In the genomic region with DNA sequence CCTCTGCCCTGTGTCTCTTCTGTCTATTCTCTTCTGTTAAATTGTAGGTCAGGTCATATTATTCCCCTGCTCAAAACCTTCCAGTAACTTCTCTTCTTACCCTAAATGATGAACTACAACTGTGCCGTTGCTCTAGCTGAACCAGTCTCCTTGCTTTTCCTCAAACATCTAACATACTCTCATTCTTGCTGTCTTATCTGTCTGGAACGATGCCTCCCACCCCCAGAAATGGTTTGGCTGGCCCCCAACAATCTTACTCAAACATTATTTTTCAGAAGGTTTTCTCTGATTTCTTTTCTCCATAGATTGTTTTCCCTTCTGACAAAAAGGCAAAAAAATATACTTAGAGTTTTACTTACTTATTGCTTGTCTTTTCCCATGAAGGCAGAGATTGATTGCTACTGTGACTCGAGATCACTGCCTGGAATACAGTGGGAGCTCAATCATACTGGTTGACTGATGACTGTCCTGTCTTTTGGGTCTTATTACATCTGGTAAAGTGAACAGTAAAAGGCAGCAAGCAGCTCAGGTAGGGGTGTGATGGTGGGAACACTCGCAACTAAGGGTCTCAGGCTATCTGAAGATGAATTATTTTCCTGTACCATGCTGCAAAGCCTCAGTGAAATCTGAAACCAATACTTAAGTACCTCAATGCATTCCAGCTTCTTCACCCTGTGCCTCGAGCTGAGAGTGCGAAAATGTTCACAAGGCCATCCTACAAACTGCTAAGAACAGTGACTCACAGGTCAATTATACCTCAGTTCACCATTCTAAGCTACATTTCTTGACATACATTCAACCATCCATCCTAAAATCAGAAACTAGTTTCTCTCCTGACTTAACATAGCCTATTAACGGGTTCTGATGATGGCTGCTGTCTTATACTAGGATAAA, we compare ENCODE assay signal across 15 cellular contexts.
DNase-seq lines count a peak whose midpoint lies in the region; ATAC-seq, FAIRE-seq and TF ChIP-seq lines count a peak whose summit lies in the region.
"Had no signal": no experiment of that assay in that cellular context is flagged by ENCODE, and none has a peak within 500 bp of the region (broad histone marks: within the 10 kb centered on the region; RNA-seq: fewer than 3 reads in every experiment).

No MANE protein-coding gene starts in this region.

- no peak overlapping the region for H4K5ac ChIP-seq in H1 (ENCODE audit: insufficient read length, low read depth, low read length)

- H3K23me2 ChIP-seq in H1 (ENCODE audit: low read depth, low read length) = no peaks in the 10 kb centered on the region

- H2AFZ ChIP-seq in H1 (ENCODE audit: low read length) = no peak overlapping the region

- no peaks in the 10 kb centered on the region for H3K27me3 ChIP-seq in H1 (replicated peaks in 1 of 4; ENCODE audit: control insufficient read depth in 3 of 4, extremely low read depth in 1 of 4, insufficient read depth in 3 of 4, low read length in 3 of 4)
- H3K27me3 ChIP-seq in CD8-positive, alpha-beta memory T cell (ENCODE audit: insufficient read depth, low read length, poor library complexity, severe bottlenecking) = no peaks in the 10 kb centered on the region
- H3K27me3 ChIP-seq: adrenal gland, esophagus muscularis mucosa had no signal

- H3K4me3 Mint-ChIP-seq in CD8-positive, alpha-beta memory T cell = no peak overlapping the region
- H3K4me3 Mint-ChIP-seq: activated CD8-positive, alpha-beta T cell treated with anti-CD3 and anti-CD28 coated beads for 36 hours; CD4-positive, CD25-positive, alpha-beta regulatory T cell; dendritic cell treated with granulocyte-macrophage colony-stimulating factor and Interleukin-4, amounts not matched to agents 40 ng/mL and 50 ng/mL, for 4 days; stimulated activated naive B cell treated with anti-CD40 and anti-IgM and Interleukin-4, amounts not matched to agents 10 μg/mL and 1 μg/mL and 100 μg/mL, for 72 hours had no signal

- H3K27ac ChIP-seq in H1 (ENCODE audit: low read depth, low read length) = no peak overlapping the region; the same call in 1 of the 2 replicates
- peak overlapping the region; percentile 13 for H3K27ac ChIP-seq in mesodermal cell (ENCODE audit: low read depth, low read length, severe bottlenecking)
- H3K27ac ChIP-seq in CD8-positive, alpha-beta memory T cell (ENCODE audit: low read depth, low read length) = no peak overlapping the region
- H3K27ac ChIP-seq: adrenal gland, esophagus muscularis mucosa had no signal

- H2AK5ac ChIP-seq in H1 (ENCODE audit: low read depth, low read length) = no peak overlapping the region

- H3K14ac ChIP-seq in H1 (ENCODE audit: insufficient read length) = no peak overlapping the region

- no peaks in the 10 kb centered on the region for H3K79me2 ChIP-seq in H1 (ENCODE audit: control insufficient read depth in 1 of 2, insufficient read depth in 2 of 2, low read length in 2 of 2)

- no peaks in the 10 kb centered on the region for H3K4me1 Mint-ChIP-seq in CD8-positive, alpha-beta memory T cell
- H3K4me1 Mint-ChIP-seq: CD4-positive, CD25-positive, alpha-beta regulatory T cell had no signal

- CTCF ChIA-PET in H1 (lab: Charles Lee; ENCODE audit: partially characterized antibody) = interaction anchor here (0.6 to 1.6 kb wide), 6 partner anchors 11 to 701 kb away, joined by 3 to 9 read pairs (median 4); no protein-coding TSS in a partner anchor
- CTCF ChIA-PET in CD8-positive, alpha-beta memory T cell (lab: Charles Lee) = interaction anchor here (1.2 kb wide), 1 partner anchor 16 kb away, joined by 3 read pairs; no protein-coding TSS in a partner anchor

- H3K23ac ChIP-seq in H1 (ENCODE audit: insufficient read length) = no peak overlapping the region

- H3K56ac ChIP-seq in H1 (replicated peaks; ENCODE audit: insufficient read length, low read depth, low read length) = no peak overlapping the region

- no peaks in the 10 kb centered on the region for H4K20me1 ChIP-seq in H1 (replicated peaks in 1 of 2; ENCODE audit: control insufficient read depth in 1 of 2, insufficient read depth in 2 of 2, low read length in 2 of 2)

- H2BK12ac ChIP-seq in H1 (ENCODE audit: low read depth, low read length) = 0 out of 2 replicates have a peak overlapping the region, but pooled peaks have one; percentile 2

- peaks cover 5 to 16% (median 5%) of the 10 kb centered on the region in 3 donors for H3K36me3 Mint-ChIP-seq in CD8-positive, alpha-beta memory T cell

- peaks cover 5 to 10% of the 10 kb centered on the region in 2 experiments; a peak in 1 of 4 replicates for H3K9me3 ChIP-seq in H1 (ENCODE audit: insufficient read depth in 2 of 2, low read depth in 1 of 2, low read length in 1 of 2)
- peaks cover 12% of the 10 kb centered on the region for H3K9me3 ChIP-seq in mesodermal cell (ENCODE audit: control insufficient read depth, low read length)
- no peaks in the 10 kb centered on the region for H3K9me3 ChIP-seq in CD8-positive, alpha-beta memory T cell (ENCODE audit: low read length)
- H3K9me3 ChIP-seq: adrenal gland, esophagus muscularis mucosa had no signal

- H3K4me3 ChIP-seq in H1 (ENCODE audit: extremely low read depth in 1 of 4, insufficient read depth in 2 of 4, low read depth in 3 of 4, low read length in 4 of 4) (no peak overlapping the region), mesodermal cell (ENCODE audit: extremely low read depth, insufficient read depth, low read length, poor library complexity, severe bottlenecking) (no peak overlapping the region)
- H3K4me3 ChIP-seq in CD8-positive, alpha-beta memory T cell (ENCODE audit: low read length) = no peak overlapping the region
- H3K4me3 ChIP-seq: adrenal gland, esophagus muscularis mucosa had no signal

- no peak for TF ChIP-seq CTCF in H1 (IDR thresholded peaks at IDR 0.05; ENCODE audit: control extremely low read depth in 1 of 3, insufficient read depth in 1 of 3, low read depth in 1 of 3, low read length in 3 of 3)

- H3K36me3 ChIP-seq in H1 (ENCODE audit: control insufficient read depth in 2 of 4, insufficient read depth in 4 of 4, low read length in 3 of 4) = no peaks in the 10 kb centered on the region
- H3K36me3 ChIP-seq in mesodermal cell (ENCODE audit: control insufficient read depth, insufficient read depth, low read length) = peaks cover 75% of the 10 kb centered on the region
- H3K36me3 ChIP-seq in CD8-positive, alpha-beta memory T cell (ENCODE audit: insufficient read depth, low read length) = no peaks in the 10 kb centered on the region
- H3K36me3 ChIP-seq: adrenal gland had no signal

- POLR2A ChIA-PET in H1 (lab: Charles Lee; ENCODE audit: partially characterized antibody) = interaction anchor here (1.6 kb wide), 1 partner anchor 27 kb away, joined by 7 read pairs; no protein-coding TSS in a partner anchor
- POLR2A ChIA-PET in CD8-positive, alpha-beta memory T cell (lab: Charles Lee) = no interaction called here

- H4K8ac ChIP-seq in H1 (ENCODE audit: extremely low read depth, insufficient read depth, low read length) = no peak overlapping the region

- TF ChIP-seq POLR2A in H1 (IDR thresholded peaks at IDR 0.05; ENCODE audit: control extremely low read depth in 1 of 2, low read depth in 2 of 2, low read length in 2 of 2) = no peak

- TF ChIP-seq RAD21 in H1 (IDR thresholded peaks at IDR 0.05 in 1 of 2, conservative IDR thresholded peaks at IDR 0.05 in 1 of 2; ENCODE audit: low read depth in 2 of 2, low read length in 2 of 2) = no peak

- H2BK15ac ChIP-seq in H1 (ENCODE audit: low read length) = no peak overlapping the region; the same call in 1 of the 2 replicates

- H3K18ac ChIP-seq in H1 (ENCODE audit: extremely low read depth, low read length) = no peak overlapping the region

- no peak overlapping the region for H3K4ac ChIP-seq in H1 (replicated peaks; ENCODE audit: insufficient read length, low read depth, low read length)

- 91% methylated on average over 7 of the region's 7 CpGs; no CpG with 5 or more reads in 1 of the 2 experiments for WGBS in H1 (ENCODE audit: extremely low coverage in 1 of 2, insufficient coverage in 1 of 2, insufficient read length in 1 of 2, insufficient replicate concordance in 2 of 2, low coverage in 1 of 2, low lambda C conversion rate in 2 of 2, missing lambda C conversion rate in 1 of 2), 2 experiments
- WGBS in mesodermal cell (ENCODE audit: insufficient coverage in 2 of 2), 2 experiments = 77 to 82% methylated on average over 4 to 6 of the region's 7 CpGs

- no peak overlapping the region for H2BK5ac ChIP-seq in H1 (ENCODE audit: low read depth, low read length)

- DNase-seq in NCI-H226 = peak; percentile 90
- DNase-seq in H1 (ENCODE audit: low read depth in 1 of 2, low spot score in 2 of 2) = no peak
- no peak for DNase-seq in NCI-H2196 (lab: John Stamatoyannopoulos, UW; ENCODE audit: unreplicated experiment)
- no peak for DNase-seq in CD8-positive, alpha-beta memory T cell
- no peak for DNase-seq in AG08395 (ENCODE audit: low spot score)
- DNase-seq: activated CD8-positive, alpha-beta T cell treated with anti-CD3 and anti-CD28 coated beads for 36 hours; adrenal gland; CD4-positive, CD25-positive, alpha-beta regulatory T cell; NCI-H446; stimulated activated naive B cell treated with anti-CD40 and anti-IgM and Interleukin-4, amounts not matched to agents 10 μg/mL and 1 μg/mL and 100 μg/mL, for 72 hours had no signal

- H3K9me3 Mint-ChIP-seq in CD8-positive, alpha-beta memory T cell = no peaks in the 10 kb centered on the region
- H3K9me3 Mint-ChIP-seq: activated CD8-positive, alpha-beta T cell treated with anti-CD3 and anti-CD28 coated beads for 36 hours had no signal

- H2BK20ac ChIP-seq in H1 (ENCODE audit: low read length) = no peak overlapping the region

- no peaks in the 10 kb centered on the region for H3K27me3 Mint-ChIP-seq in CD8-positive, alpha-beta memory T cell
- H3K27me3 Mint-ChIP-seq: activated CD8-positive, alpha-beta T cell treated with anti-CD3 and anti-CD28 coated beads for 36 hours; dendritic cell treated with granulocyte-macrophage colony-stimulating factor and Interleukin-4, amounts not matched to agents 40 ng/mL and 50 ng/mL, for 4 days; stimulated activated naive B cell treated with anti-CD40 and anti-IgM and Interleukin-4, amounts not matched to agents 10 μg/mL and 1 μg/mL and 100 μg/mL, for 72 hours had no signal

- FAIRE-seq in H1 (lab: Jason Lieb, UNC) = no peak
- FAIRE-seq: TTC549 had no signal

- no peak overlapping the region for H4K91ac ChIP-seq in H1 (replicated peaks; ENCODE audit: insufficient read length, low read length)

- no peak for TF ChIP-seq EP300 in H1 (IDR thresholded peaks at IDR 0.05; ENCODE audit: borderline replicate concordance in 1 of 2, low read depth in 2 of 2, low read length in 2 of 2)

- H3K4me2 ChIP-seq in H1 (ENCODE audit: insufficient read depth in 1 of 2, low read depth in 2 of 2, low read length in 2 of 2) = no peak overlapping the region

- H3K4me1 ChIP-seq in H1 (replicated peaks in 1 of 4; ENCODE audit: control insufficient read depth in 3 of 4, insufficient read depth in 4 of 4, low read length in 3 of 4) (peaks cover 0 to 4% (median 0%) of the 10 kb centered on the region in 4 experiments; a peak in 1 of 7 replicates), mesodermal cell (ENCODE audit: control insufficient read depth, insufficient read depth, low read length, poor library complexity, severe bottlenecking) (peaks cover 5% of the 10 kb centered on the region)
- no peaks in the 10 kb centered on the region for H3K4me1 ChIP-seq in CD8-positive, alpha-beta memory T cell (ENCODE audit: insufficient read depth, low read length)

- H3K27ac Mint-ChIP-seq in CD8-positive, alpha-beta memory T cell = no peak overlapping the region
- H3K27ac Mint-ChIP-seq: activated CD8-positive, alpha-beta T cell treated with anti-CD3 and anti-CD28 coated beads for 36 hours; dendritic cell treated with granulocyte-macrophage colony-stimulating factor and Interleukin-4, amounts not matched to agents 40 ng/mL and 50 ng/mL, for 4 days; stimulated activated naive B cell treated with anti-CD40 and anti-IgM and Interleukin-4, amounts not matched to agents 10 μg/mL and 1 μg/mL and 100 μg/mL, for 72 hours had no signal

- no peaks in the 10 kb centered on the region for H3K79me1 ChIP-seq in H1 (ENCODE audit: low read depth, low read length)

- no peak for ATAC-seq in GM18909 (IDR thresholded peaks at IDR 0.05; ENCODE audit: poor library complexity, unreplicated experiment)
- ATAC-seq: activated CD8-positive, alpha-beta T cell treated with anti-CD3 and anti-CD28 coated beads for 36 hours; stimulated activated naive B cell treated with anti-CD40 and anti-IgM and Interleukin-4, amounts not matched to agents 10 μg/mL and 1 μg/mL and 100 μg/mL, for 72 hours had no signal

- H3K9ac ChIP-seq in H1 (replicated peaks in 1 of 4; ENCODE audit: extremely low read depth in 1 of 4, low read depth in 3 of 4, low read length in 3 of 4) = no peak overlapping the region

- H2BK120ac ChIP-seq in H1 (replicated peaks; ENCODE audit: low read depth, low read length) = no peak overlapping the region
